Comparison of ENCODE assay signal across 23 cellular contexts in the genomic region with DNA sequence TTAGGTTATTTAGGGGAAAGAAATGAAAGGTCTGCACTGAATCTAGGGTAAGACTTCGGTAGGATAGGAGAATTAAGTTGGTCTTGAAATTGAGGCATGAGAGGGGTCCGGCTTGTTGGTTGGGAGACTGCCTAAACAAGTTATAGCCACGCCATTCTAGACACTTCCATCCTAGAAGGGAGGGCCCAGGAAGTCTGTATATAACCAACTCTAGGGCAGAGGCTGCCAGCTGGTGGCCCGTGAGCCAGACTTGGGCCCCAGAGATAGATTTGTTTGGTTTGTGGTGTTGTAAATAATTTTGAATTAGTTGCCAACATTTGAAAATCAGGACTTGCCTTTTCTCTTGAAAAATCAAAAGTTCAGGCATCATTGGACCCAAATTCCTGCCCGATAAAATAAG. TPM values are rescaled to one million over a fixed set of nuclear protein-coding genes. Genes with fewer than 3 reads are reported as not detected.
DNase-seq lines count a peak whose midpoint lies in the region; ATAC-seq and TF ChIP-seq lines count a peak whose summit lies in the region.
"Had no signal": no experiment of that assay in that cellular context is flagged by ENCODE, and none has a peak within 500 bp of the region (broad histone marks: within the 10 kb centered on the region; RNA-seq: fewer than 3 reads in every experiment).

No MANE protein-coding gene starts in this region.

- H3K4me3 ChIP-seq in OCI-LY7 (ENCODE audit: low read depth, low read length, poor library complexity, severe bottlenecking): peak overlapping the region; percentile 44
- H3K4me3 ChIP-seq: PC-9, prostate gland, smooth muscle cell had no signal

- peak overlapping the region; percentile 91 for H3K4me2 ChIP-seq in OCI-LY7 (ENCODE audit: low read length)
- H3K4me2 ChIP-seq: PC-9, smooth muscle cell had no signal

- peaks cover 46% of the 10 kb centered on the region for H3K79me2 ChIP-seq in OCI-LY7 (ENCODE audit: insufficient read depth, low read depth, low read length)

- ATAC-seq in activated naive CD8-positive, alpha-beta T cell treated with anti-CD3 and anti-CD28 coated beads, Interleukin-2, amount 50 U/mL, for 24 hours: no peak
- ATAC-seq in stimulated activated naive B cell treated with anti-CD40 and anti-IgM and Interleukin-4, amounts not matched to agents 10 μg/mL and 1 μg/mL and 100 μg/mL, for 72 hours (replicated peaks): no peak
- no peak for ATAC-seq in HG03025 (IDR thresholded peaks at IDR 0.05; ENCODE audit: low FRiP score, unreplicated experiment)
- ATAC-seq: activated CD4-positive, CD25-positive, alpha-beta regulatory T cell treated with anti-CD3 and anti-CD28 coated beads, Interleukin-2, amount 50 U/mL, for 24 hours; foreskin keratinocyte had no signal

- H3K27ac ChIP-seq in OCI-LY7 (ENCODE audit: low read depth, low read length, poor library complexity, severe bottlenecking): peak overlapping the region; percentile 97
- H3K27ac ChIP-seq: epithelial cell of prostate, foreskin keratinocyte, HL-60, PC-9, prostate gland had no signal

- H3K4me1 ChIP-seq in OCI-LY7 (ENCODE audit: insufficient read depth, low read length, poor library complexity, severe bottlenecking): peaks cover 75% of the 10 kb centered on the region
- H3K4me1 ChIP-seq: prostate gland had no signal

- POLR2A ChIA-PET in OCI-LY7 (lab: Charles Lee): interaction anchor here (0.6 to 1.9 kb wide), 9 partner anchors 10 to 188 kb away, joined by 3 to 8 read pairs (median 4); a partner anchor contains a TSS

- BruUV-seq in OCI-LY7 (replicated peaks; lab: Mats Ljungman, UMichigan): no TSS peak

- no peak for DNase-seq in activated naive CD4-positive, alpha-beta T cell treated with anti-CD3 and anti-CD28 coated beads, Interleukin-2, amount 10 ng/mL, durations not matched to agents 7 days and 5 days
- DNase-seq in activated naive CD4-positive, alpha-beta T cell (lab: John Stamatoyannopoulos, UW): no peak
- peak; percentile 59 for DNase-seq in OCI-LY7 (ENCODE audit: low spot score)
- DNase-seq in activated naive CD8-positive, alpha-beta T cell treated with anti-CD3 and anti-CD28 coated beads, Interleukin-2, amount 50 U/mL, for 24 hours: no peak
- DNase-seq in stimulated activated naive B cell treated with anti-CD40 and anti-IgM and Interleukin-4, amounts not matched to agents 10 μg/mL and 1 μg/mL and 100 μg/mL, for 72 hours: no peak
- no peak for DNase-seq in OCI-M1 (lab: John Stamatoyannopoulos, UW)
- DNase-seq in erythroblast (lab: John Stamatoyannopoulos, UW): no peak
- DNase-seq: activated CD8-positive, alpha-beta memory T cell treated with anti-CD3 and anti-CD28 coated beads, Interleukin-2, amount 50 U/mL, for 48 hours; DMS79; foreskin keratinocyte; kidney glomerular epithelial cell; NCI-H774; PC-9; stimulated activated CD4-positive, alpha-beta T cell treated with anti-CD3 and anti-CD28 coated beads, Interleukin-4, amount 100 ng/mL, for 1 hour; T-helper 9 cell had no signal

- H3K4me1 Mint-ChIP-seq in activated naive CD4-positive, alpha-beta T cell treated with anti-CD3 and anti-CD28 coated beads, Interleukin-2, amount 10 ng/mL, durations not matched to agents 7 days and 5 days: peaks cover 78% of the 10 kb centered on the region
- H3K4me1 Mint-ChIP-seq in activated naive CD8-positive, alpha-beta T cell treated with anti-CD3 and anti-CD28 coated beads, Interleukin-2, amount 50 U/mL, for 24 hours: peaks cover 75% of the 10 kb centered on the region
- peaks cover 40 to 62% of the 10 kb centered on the region in 2 donors for H3K4me1 Mint-ChIP-seq in stimulated activated naive B cell treated with anti-CD40 and anti-IgM and Interleukin-4, amounts not matched to agents 10 μg/mL and 1 μg/mL and 100 μg/mL, for 72 hours

- peak; percentile 30; the same call in 1 of the 2 replicates for TF ChIP-seq CTCF in OCI-LY7 (conservative IDR thresholded peaks at IDR 0.05; ENCODE audit: low read length)

- peaks cover 52% of the 10 kb centered on the region for H3K36me3 ChIP-seq in OCI-LY7 (ENCODE audit: insufficient read depth, low read length)
- H3K36me3 ChIP-seq: prostate gland had no signal

- H4K20me1 ChIP-seq in OCI-LY7 (ENCODE audit: insufficient read depth, low read length): no peaks in the 10 kb centered on the region

- H3K27me3 Mint-ChIP-seq in activated naive CD4-positive, alpha-beta T cell treated with anti-CD3 and anti-CD28 coated beads, Interleukin-2, amount 10 ng/mL, durations not matched to agents 7 days and 5 days: no peaks in the 10 kb centered on the region
- no peaks in the 10 kb centered on the region for H3K27me3 Mint-ChIP-seq in activated naive CD8-positive, alpha-beta T cell treated with anti-CD3 and anti-CD28 coated beads, Interleukin-2, amount 50 U/mL, for 24 hours
- no peaks in the 10 kb centered on the region for H3K27me3 Mint-ChIP-seq in stimulated activated naive B cell treated with anti-CD40 and anti-IgM and Interleukin-4, amounts not matched to agents 10 μg/mL and 1 μg/mL and 100 μg/mL, for 72 hours

- H2AFZ ChIP-seq in OCI-LY7 (ENCODE audit: low read length): no peak overlapping the region
- H2AFZ ChIP-seq: PC-9 had no signal

- no peaks in the 10 kb centered on the region for H3K9me3 Mint-ChIP-seq in activated naive CD4-positive, alpha-beta T cell treated with anti-CD3 and anti-CD28 coated beads, Interleukin-2, amount 10 ng/mL, durations not matched to agents 7 days and 5 days
- H3K9me3 Mint-ChIP-seq in activated naive CD8-positive, alpha-beta T cell treated with anti-CD3 and anti-CD28 coated beads, Interleukin-2, amount 50 U/mL, for 24 hours: no peaks in the 10 kb centered on the region
- no peaks in the 10 kb centered on the region for H3K9me3 Mint-ChIP-seq in stimulated activated naive B cell treated with anti-CD40 and anti-IgM and Interleukin-4, amounts not matched to agents 10 μg/mL and 1 μg/mL and 100 μg/mL, for 72 hours
- H3K9me3 Mint-ChIP-seq: nephron had no signal

- H3K27ac Mint-ChIP-seq in activated naive CD4-positive, alpha-beta T cell treated with anti-CD3 and anti-CD28 coated beads, Interleukin-2, amount 10 ng/mL, durations not matched to agents 7 days and 5 days: peak overlapping the region; percentile 33
- peak overlapping the region; percentile 57 for H3K27ac Mint-ChIP-seq in activated naive CD8-positive, alpha-beta T cell treated with anti-CD3 and anti-CD28 coated beads, Interleukin-2, amount 50 U/mL, for 24 hours
- H3K27ac Mint-ChIP-seq in stimulated activated naive B cell treated with anti-CD40 and anti-IgM and Interleukin-4, amounts not matched to agents 10 μg/mL and 1 μg/mL and 100 μg/mL, for 72 hours: peak overlapping the region; percentile 28

- TF ChIP-seq POLR2A in erythroblast (IDR thresholded peaks at IDR 0.05; ENCODE audit: low read length): no peak

- no peaks in the 10 kb centered on the region for H3K9me2 ChIP-seq in OCI-LY7 (ENCODE audit: insufficient read depth, low read length)

- H3K4me3 Mint-ChIP-seq in activated naive CD4-positive, alpha-beta T cell treated with anti-CD3 and anti-CD28 coated beads, Interleukin-2, amount 10 ng/mL, durations not matched to agents 7 days and 5 days: no peak overlapping the region
- no peak overlapping the region for H3K4me3 Mint-ChIP-seq in activated naive CD8-positive, alpha-beta T cell treated with anti-CD3 and anti-CD28 coated beads, Interleukin-2, amount 50 U/mL, for 24 hours
- H3K4me3 Mint-ChIP-seq in stimulated activated naive B cell treated with anti-CD40 and anti-IgM and Interleukin-4, amounts not matched to agents 10 μg/mL and 1 μg/mL and 100 μg/mL, for 72 hours: no peak overlapping the region
- H3K4me3 Mint-ChIP-seq: CD14-positive monocyte, nephron had no signal

- CTCF ChIA-PET in activated naive CD4-positive, alpha-beta T cell treated with anti-CD3 and anti-CD28 coated beads, Interleukin-2, amount 10 ng/mL, durations not matched to agents 7 days and 5 days (lab: Charles Lee): interaction anchor here (1.4 to 3.6 kb wide), 3 partner anchors 11 to 19 kb away, joined by 5 to 16 read pairs (median 9); a partner anchor contains a TSS
- CTCF ChIA-PET in OCI-LY7 (lab: Charles Lee; ENCODE audit: unreplicated experiment): no interaction called here

- H3K36me3 Mint-ChIP-seq in activated naive CD4-positive, alpha-beta T cell treated with anti-CD3 and anti-CD28 coated beads, Interleukin-2, amount 10 ng/mL, durations not matched to agents 7 days and 5 days: peaks cover 63% of the 10 kb centered on the region
- H3K36me3 Mint-ChIP-seq in activated naive CD8-positive, alpha-beta T cell treated with anti-CD3 and anti-CD28 coated beads, Interleukin-2, amount 50 U/mL, for 24 hours (ENCODE audit: low read depth): peaks cover 52% of the 10 kb centered on the region
- peaks cover 34 to 35% of the 10 kb centered on the region in 2 donors for H3K36me3 Mint-ChIP-seq in stimulated activated naive B cell treated with anti-CD40 and anti-IgM and Interleukin-4, amounts not matched to agents 10 μg/mL and 1 μg/mL and 100 μg/mL, for 72 hours

- H3K9me3 ChIP-seq in OCI-LY7 (ENCODE audit: low read length): no peaks in the 10 kb centered on the region
- H3K9me3 ChIP-seq: prostate gland had no signal

- intact Hi-C loops in OCI-LY7 (cut with micrococcal nuclease; ENCODE audit: unreplicated experiment): no loop called here

RNA-seq across cellular contexts. Expression of a gene that starts 15.8 kb away (rescaled TPM):
- total RNA-seq in OCI-LY7 (2014; rRNA removed; shearing (Covaris generic)): 50.9 and 53.1 TPM in 2 replicates
- 79.5 and 98.8 TPM in 2 replicates for total RNA-seq in OCI-LY7 (2022)

RNA-seq across cellular contexts. Expression of a gene that starts 30.6 kb away (rescaled TPM):
- total RNA-seq in OCI-LY7 (2014; rRNA removed; shearing (Covaris generic)): 28.6 and 35.2 TPM in 2 replicates
- 33.4 and 35.8 TPM in 2 replicates for total RNA-seq in OCI-LY7 (2022)

RNA-seq across cellular contexts. Expression of a gene that starts 30.7 kb away (rescaled TPM):
- 75.3 and 85.1 TPM in 2 replicates for total RNA-seq in OCI-LY7 (2014; rRNA removed; shearing (Covaris generic))
- total RNA-seq in OCI-LY7 (2022): 80.4 and 85.5 TPM in 2 replicates

RNA-seq across cellular contexts. Expression of a gene that starts 35.0 kb away (rescaled TPM):
- total RNA-seq in OCI-LY7 (2014; rRNA removed; shearing (Covaris generic)): 38.9 and 46.2 TPM in 2 replicates
- 27.5 and 36.8 TPM in 2 replicates for total RNA-seq in OCI-LY7 (2022)

RNA-seq across cellular contexts. Expression of a gene that starts 44.2 kb away (rescaled TPM):
- total RNA-seq in OCI-LY7 (2014; rRNA removed; shearing (Covaris generic)): 0.08 TPM in 1 of 2 replicates, not detected in the other
- not detected in 2 replicates for total RNA-seq in OCI-LY7 (2022)
